ENCODE assay signal across 27 cellular contexts in the genomic region with DNA sequence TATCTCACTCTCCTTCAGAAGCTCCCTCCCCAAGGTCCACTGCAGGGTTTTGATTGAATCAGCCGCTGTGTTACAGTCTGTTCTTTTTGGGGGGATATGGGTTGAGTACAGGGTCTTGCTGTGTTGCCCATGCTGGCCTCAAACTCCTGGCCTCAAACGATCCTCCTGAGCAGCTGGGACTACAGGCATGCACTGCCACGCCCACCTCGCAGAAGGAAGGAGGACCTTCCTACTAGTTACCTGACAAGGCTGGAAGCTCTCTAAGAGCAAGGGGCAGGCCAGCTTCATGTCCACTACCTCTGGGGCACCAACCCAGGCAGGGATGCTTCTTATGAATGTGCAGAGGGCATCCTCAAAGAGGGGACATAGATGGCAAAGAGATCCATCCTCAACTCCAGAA. TPM values are rescaled to one million over a fixed set of nuclear protein-coding genes. Genes with fewer than 3 reads are reported as not detected.
"Had no signal": no experiment of that assay in that cellular context is flagged by ENCODE, and none has a peak within 500 bp of the region (broad histone marks: within the 10 kb centered on the region; RNA-seq: fewer than 3 reads in every experiment).

No MANE protein-coding gene starts in this region.

- H3K36me3 ChIP-seq: brain microvascular endothelial cell, cardiac muscle cell, MG63, Peyer's patch, SJSA1 had no signal

- H3K4me3 ChIP-seq: cardiac muscle cell, MG63, Peyer's patch, SJSA1 had no signal

- DNase-seq: activated CD4-positive, alpha-beta T cell treated with anti-CD3 and anti-CD28 coated beads for 4 hours; activated CD8-positive, alpha-beta T cell treated with anti-CD3 and anti-CD28 coated beads for 36 hours; activated gamma-delta T cell; activated naive CD4-positive, alpha-beta T cell treated with anti-CD3 and anti-CD28 coated beads for 36 hours; activated T-cell treated with anti-CD3 and anti-CD28 coated beads, Interleukin-2, amount 50 U/mL, for 24 hours; amygdala; brain microvascular endothelial cell; MG63; MV-4-11; NCI-H1092 treated with DMSO at 0.1 percent for 48 hours; NCI-H1417 treated with DMSO at 0.1 percent for 48 hours; NCI-H1694; NCI-H2029; NCI-H2107; NCI-H2171 treated with DMSO at 0.1 percent for 48 hours; NCI-H226; NCI-H510A; NCI-H526 treated with DMSO at 0.1 percent for 48 hours; Peyer's patch; SHP77; SW 1271 had no signal

- H3K4me1 Mint-ChIP-seq: activated T-helper 17 cell treated with anti-CD3 and anti-CD28 coated beads, Interleukin-2, amount 50 U/mL, for 72 hours had no signal

- H3K9me3 Mint-ChIP-seq: activated CD8-positive, alpha-beta T cell treated with anti-CD3 and anti-CD28 coated beads for 36 hours; activated naive CD4-positive, alpha-beta T cell treated with anti-CD3 and anti-CD28 coated beads for 36 hours; activated T-cell treated with anti-CD3 and anti-CD28 coated beads, Interleukin-2, amount 50 U/mL, for 24 hours; activated T-helper 17 cell treated with anti-CD3 and anti-CD28 coated beads, Interleukin-2, amount 50 U/mL, for 72 hours; T-helper 1 cell treated with Interleukin-12 subunit alpha and Interleukin-12 subunit beta and Interleukin-4 antibody, amounts not matched to agents 30 μg/mL and 1 μg/mL, for 36 hours had no signal

- ATAC-seq: activated CD8-positive, alpha-beta T cell treated with anti-CD3 and anti-CD28 coated beads for 36 hours; activated T-helper 17 cell treated with anti-CD3 and anti-CD28 coated beads, Interleukin-2, amount 50 U/mL, for 72 hours; SK-N-SH treated with all-trans-retinoic acid at 6 μM for 48 hours had no signal

- H3K4me3 Mint-ChIP-seq: activated CD8-positive, alpha-beta T cell treated with anti-CD3 and anti-CD28 coated beads for 36 hours; activated naive CD4-positive, alpha-beta T cell treated with anti-CD3 and anti-CD28 coated beads for 36 hours; activated naive CD8-positive, alpha-beta T cell; activated T-cell treated with anti-CD3 and anti-CD28 coated beads, Interleukin-2, amount 50 U/mL, for 24 hours; activated T-helper 17 cell treated with anti-CD3 and anti-CD28 coated beads, Interleukin-2, amount 50 U/mL, for 72 hours; T-helper 1 cell treated with Interleukin-12 subunit alpha and Interleukin-12 subunit beta and Interleukin-4 antibody, amounts not matched to agents 30 μg/mL and 1 μg/mL, for 36 hours had no signal

- H3K36me3 Mint-ChIP-seq: activated naive CD8-positive, alpha-beta T cell had no signal

- H3K27ac Mint-ChIP-seq: activated CD8-positive, alpha-beta T cell treated with anti-CD3 and anti-CD28 coated beads for 36 hours; activated naive CD4-positive, alpha-beta T cell treated with anti-CD3 and anti-CD28 coated beads for 36 hours; activated naive CD8-positive, alpha-beta T cell; activated T-cell treated with anti-CD3 and anti-CD28 coated beads, Interleukin-2, amount 50 U/mL, for 24 hours; activated T-helper 17 cell treated with anti-CD3 and anti-CD28 coated beads, Interleukin-2, amount 50 U/mL, for 72 hours; T-helper 1 cell treated with Interleukin-12 subunit alpha and Interleukin-12 subunit beta and Interleukin-4 antibody, amounts not matched to agents 30 μg/mL and 1 μg/mL, for 36 hours had no signal

- H3K9me3 ChIP-seq: MG63, Peyer's patch, SJSA1 had no signal

- H3K27ac ChIP-seq: brain microvascular endothelial cell, cardiac muscle cell, Peyer's patch, SJSA1 had no signal

- H3K27me3 ChIP-seq: Peyer's patch had no signal

RNA-seq across cellular contexts. Expression of a gene that starts 1.9 kb away (rescaled TPM):
- total RNA-seq: activated T-helper 17 cell treated with anti-CD3 and anti-CD28 coated beads, Interleukin-2, amount 50 U/mL, for 72 hours; cardiac muscle cell had no signal

RNA-seq across cellular contexts. Expression of a gene that starts 36.7 kb away (rescaled TPM):
- total RNA-seq: activated CD8-positive, alpha-beta T cell treated with anti-CD3 and anti-CD28 coated beads for 36 hours; activated naive CD4-positive, alpha-beta T cell treated with anti-CD3 and anti-CD28 coated beads for 36 hours; activated T-helper 17 cell treated with anti-CD3 and anti-CD28 coated beads, Interleukin-2, amount 50 U/mL, for 72 hours; Peyer's patch; SJSA1 had no signal

RNA-seq across cellular contexts. Expression of a gene that starts 44.3 kb away (rescaled TPM):
- total RNA-seq: activated T-helper 17 cell treated with anti-CD3 and anti-CD28 coated beads, Interleukin-2, amount 50 U/mL, for 72 hours; cardiac muscle cell; Peyer's patch; SJSA1 had no signal
